21 cellular contexts compared by ENCODE assay signal in the genomic region with DNA sequence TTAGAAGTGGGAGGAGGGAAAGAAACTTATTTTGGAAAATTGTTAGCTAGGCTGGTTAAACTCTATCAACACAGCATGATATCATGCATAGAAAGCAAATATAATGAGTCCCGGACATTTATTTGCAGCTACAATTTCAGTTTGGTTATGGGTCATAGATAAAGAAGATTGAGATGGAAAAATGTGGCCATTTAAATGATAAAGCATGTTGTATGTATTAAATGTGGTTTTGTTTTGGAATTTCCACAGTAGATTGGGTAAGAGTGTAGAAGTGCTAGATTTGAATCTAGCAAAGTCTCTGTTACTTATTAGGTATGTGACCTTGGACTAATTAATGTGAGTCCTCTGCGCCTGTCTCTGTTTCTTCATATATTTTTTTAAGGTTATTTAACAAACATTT.
"Had no signal": no experiment of that assay in that cellular context is flagged by ENCODE, and none has a peak within 500 bp of the region (broad histone marks: within the 10 kb centered on the region; RNA-seq: fewer than 3 reads in every experiment).

No MANE protein-coding gene starts in this region.

- ATAC-seq: left lung, psoas muscle, right lobe of liver, WTC11 had no signal

- H3K27ac Mint-ChIP-seq: activated CD4-positive, alpha-beta memory T cell treated with anti-CD3 and anti-CD28 coated beads for 36 hours; activated naive CD4-positive, alpha-beta T cell treated with anti-CD3 and anti-CD28 coated beads for 36 hours; activated T-helper 2 cell treated with anti-CD3 and anti-CD28 coated beads, Interferon-gamma antibody, Interleukin-2, Interleukin-4, amounts not matched to agents 10 μg/mL and 5 μg/mL and 100 μg/mL, durations not matched to agents 14 hours and 24 hours and 36 hours; dendritic cell treated with granulocyte-macrophage colony-stimulating factor and Interleukin-4, amounts not matched to agents 40 ng/mL and 50 ng/mL, for 4 days; neural progenitor cell; T-helper 2 cell treated with Interferon-gamma antibody and Interleukin-4, amounts not matched to agents 5 μg/mL and 100 μg/mL, for 36 hours; WTC11 had no signal

- H3K27me3 Mint-ChIP-seq: activated CD4-positive, alpha-beta memory T cell treated with anti-CD3 and anti-CD28 coated beads for 36 hours; dendritic cell treated with granulocyte-macrophage colony-stimulating factor and Interleukin-4, amounts not matched to agents 40 ng/mL and 50 ng/mL, for 4 days had no signal

- H2AFZ ChIP-seq: neural progenitor cell had no signal

- H3K36me3 ChIP-seq: adrenal gland, left lung, neural progenitor cell, right lobe of liver, vagina had no signal

- DNase-seq: activated CD4-positive, alpha-beta memory T cell treated with anti-CD3 and anti-CD28 coated beads for 36 hours; activated CD4-positive, alpha-beta T cell treated with anti-CD3 and anti-CD28 coated beads for 4 hours; activated naive CD4-positive, alpha-beta T cell treated with anti-CD3 and anti-CD28 coated beads for 36 hours; activated T-cell treated with anti-CD3 and anti-CD28 coated beads for 4 hours; adrenal gland; effector CD8-positive, alpha-beta T cell; hypothalamus; left lung; psoas muscle; right lobe of liver; small intestine; stimulated activated CD4-positive, alpha-beta T cell treated with anti-CD3 and anti-CD28 coated beads, Interleukin-15, amount 100 ng/mL, for 24 hours; stimulated activated CD4-positive, alpha-beta T cell treated with anti-CD3 and anti-CD28 coated beads, Interleukin-2, amount 100 ng/mL, for 48 hours; stomach; SW 1271 had no signal

- H3K4me3 ChIP-seq: adrenal gland, left lung, neural progenitor cell, psoas muscle, right lobe of liver, stomach, vagina had no signal

- H3K4me3 Mint-ChIP-seq: activated CD4-positive, alpha-beta memory T cell treated with anti-CD3 and anti-CD28 coated beads for 36 hours; activated naive CD4-positive, alpha-beta T cell treated with anti-CD3 and anti-CD28 coated beads for 36 hours; dendritic cell treated with granulocyte-macrophage colony-stimulating factor and Interleukin-4, amounts not matched to agents 40 ng/mL and 50 ng/mL, for 4 days; neural progenitor cell; T-helper 2 cell treated with Interferon-gamma antibody and Interleukin-4, amounts not matched to agents 5 μg/mL and 100 μg/mL, for 36 hours; WTC11 had no signal

- H3K9me3 ChIP-seq: adrenal gland, left lung, psoas muscle, right lobe of liver, stomach, vagina had no signal

- H3K9ac ChIP-seq: neural progenitor cell had no signal

- H3K4me2 ChIP-seq: neural progenitor cell had no signal

- H3K9me3 Mint-ChIP-seq: activated CD4-positive, alpha-beta memory T cell treated with anti-CD3 and anti-CD28 coated beads for 36 hours; activated naive CD4-positive, alpha-beta T cell treated with anti-CD3 and anti-CD28 coated beads for 36 hours; activated T-helper 2 cell treated with anti-CD3 and anti-CD28 coated beads, Interferon-gamma antibody, Interleukin-2, Interleukin-4, amounts not matched to agents 10 μg/mL and 5 μg/mL and 100 μg/mL, durations not matched to agents 14 hours and 24 hours and 36 hours; dendritic cell treated with granulocyte-macrophage colony-stimulating factor and Interleukin-4, amounts not matched to agents 40 ng/mL and 50 ng/mL, for 4 days; neural progenitor cell; T-helper 2 cell treated with Interferon-gamma antibody and Interleukin-4, amounts not matched to agents 5 μg/mL and 100 μg/mL, for 36 hours; WTC11 had no signal

- H3K4me1 ChIP-seq: adrenal gland, left lung, neural progenitor cell, psoas muscle, right lobe of liver, vagina had no signal

- H3K36me3 Mint-ChIP-seq: activated CD4-positive, alpha-beta memory T cell treated with anti-CD3 and anti-CD28 coated beads for 36 hours; neural progenitor cell; WTC11 had no signal

- H3K27me3 ChIP-seq: adrenal gland, left lung, neural progenitor cell, right lobe of liver, stomach, vagina had no signal

- H3K27ac ChIP-seq: adrenal gland, left lung, neural progenitor cell, psoas muscle, right lobe of liver, vagina had no signal
